Comparison of ENCODE assay signal across 23 cellular contexts in genomic region chr20:34072778-34073177, GRCh38. TPM values are rescaled to one million over a fixed set of nuclear protein-coding genes. Genes with fewer than 3 reads are reported as not detected.
DNase-seq lines count a peak whose midpoint lies in the region; ATAC-seq and TF ChIP-seq lines count a peak whose summit lies in the region.
"Had no signal": no experiment of that assay in that cellular context is flagged by ENCODE, and none has a peak within 500 bp of the region (broad histone marks: within the 10 kb centered on the region; RNA-seq: fewer than 3 reads in every experiment).

No MANE protein-coding gene starts in this region.

- H2AFZ ChIP-seq in PC-3 (ENCODE audit: low read length) = no peak overlapping the region
- H2AFZ ChIP-seq: GM23338 had no signal

- no peak overlapping the region for H3K27ac ChIP-seq in CD4-positive, CD25-positive, alpha-beta regulatory T cell (ENCODE audit: insufficient read depth, low read length, poor library complexity, severe bottlenecking)
- H3K27ac ChIP-seq in PC-3 (ENCODE audit: low read length) = no peak overlapping the region
- H3K27ac ChIP-seq: HL-60, SK-N-MC had no signal

- ATAC-seq in CD4-positive, CD25-positive, alpha-beta regulatory T cell (ENCODE audit: low read depth in 2 of 2) = no peak
- ATAC-seq in PC-3 (no peak), HG03460 (IDR thresholded peaks at IDR 0.05; ENCODE audit: unreplicated experiment) (no peak)
- ATAC-seq: GM23338, Right ventricle myocardium inferior had no signal

- H3K36me3 Mint-ChIP-seq in activated T-cell treated with anti-CD3 and anti-CD28 coated beads, Interleukin-2, amount 50 U/mL, for 24 hours (ENCODE audit: low read depth) = peaks cover 63% of the 10 kb centered on the region
- peaks cover 27% of the 10 kb centered on the region for H3K36me3 Mint-ChIP-seq in CD4-positive, CD25-positive, alpha-beta regulatory T cell
- peaks cover 28% of the 10 kb centered on the region for H3K36me3 Mint-ChIP-seq in endothelial cell (ENCODE audit: low read depth, unreplicated experiment)

- H3K9me2 ChIP-seq in PC-3 (replicated peaks; ENCODE audit: low read length) = no peaks in the 10 kb centered on the region

- CTCF ChIA-PET in PC-3 (lab: Charles Lee) = no interaction called here

- intact Hi-C loops in PC-3 (cut with micrococcal nuclease) = no loop called here

- H3K27me3 ChIP-seq in CD4-positive, CD25-positive, alpha-beta regulatory T cell (ENCODE audit: control insufficient read depth, insufficient read depth, low read length) = no peaks in the 10 kb centered on the region
- no peaks in the 10 kb centered on the region for H3K27me3 ChIP-seq in PC-3 (ENCODE audit: low read length)

- H3K9me3 Mint-ChIP-seq in activated T-cell treated with anti-CD3 and anti-CD28 coated beads, Interleukin-2, amount 50 U/mL, for 24 hours = no peaks in the 10 kb centered on the region
- no peaks in the 10 kb centered on the region for H3K9me3 Mint-ChIP-seq in CD4-positive, CD25-positive, alpha-beta regulatory T cell
- no peaks in the 10 kb centered on the region for H3K9me3 Mint-ChIP-seq in endothelial cell (ENCODE audit: unreplicated experiment)
- H3K9me3 Mint-ChIP-seq: GM23338 had no signal

- H3K4me3 Mint-ChIP-seq in activated T-cell treated with anti-CD3 and anti-CD28 coated beads, Interleukin-2, amount 50 U/mL, for 24 hours = no peak overlapping the region
- no peak overlapping the region for H3K4me3 Mint-ChIP-seq in CD4-positive, CD25-positive, alpha-beta regulatory T cell
- H3K4me3 Mint-ChIP-seq in endothelial cell (ENCODE audit: unreplicated experiment) = peak overlapping the region; percentile 53
- H3K4me3 Mint-ChIP-seq: B cell; CD4-positive, alpha-beta memory T cell; GM23338 had no signal

- H4K20me1 ChIP-seq in PC-3 (ENCODE audit: low read length) = peaks cover 18% of the 10 kb centered on the region; the same call in 1 of the 2 replicates

- H3K4me3 ChIP-seq in CD4-positive, CD25-positive, alpha-beta regulatory T cell (ENCODE audit: low read depth, low read length) = no peak overlapping the region
- H3K4me3 ChIP-seq in PC-3 (ENCODE audit: low read length) = no peak overlapping the region
- H3K4me3 ChIP-seq: GM23338, SK-N-MC had no signal

- peaks cover 13% of the 10 kb centered on the region; the same call in 1 of the 2 replicates for H3K79me2 ChIP-seq in PC-3 (ENCODE audit: low read length)

- no peak for DNase-seq in activated T-cell treated with anti-CD3 and anti-CD28 coated beads, Interleukin-2, amount 50 U/mL, for 24 hours
- DNase-seq in activated T-cell treated with anti-CD3 and anti-CD28 coated beads, Interleukin-2, amount 50 U/mL, for 48 hours = no peak
- no peak for DNase-seq in CD4-positive, CD25-positive, alpha-beta regulatory T cell
- DNase-seq in PC-3 (no peak), endothelial cell (ENCODE audit: low spot score) (no peak), SHP77 treated with DMSO at 0.1 percent for 48 hours (lab: John Stamatoyannopoulos, UW) (no peak)
- DNase-seq in stimulated activated CD4-positive, alpha-beta T cell treated with anti-CD3 and anti-CD28 coated beads, Interleukin-2, amount 100 ng/mL, for 48 hours = no peak
- DNase-seq: 8988T; CD4-positive, alpha-beta memory T cell; GF-D8; KBM-7; NCI-H1105 treated with DMSO at 0.1 percent for 48 hours; NCI-H187; NCI-H2107; NCI-H510A; NCI-H748 treated with DMSO at 0.1 percent for 48 hours; NK-92 treated with Interleukin-12 subunit alpha and Interleukin-12 subunit beta, amount 100 ng/mL, for 24 hours had no signal

- POLR2A ChIA-PET in PC-3 (lab: Charles Lee; ENCODE audit: unreplicated experiment) = no interaction called here

- no peaks in the 10 kb centered on the region for H3F3A ChIP-seq in PC-3 (ENCODE audit: low read length, unreplicated experiment)

- H3K9me3 ChIP-seq in CD4-positive, CD25-positive, alpha-beta regulatory T cell (ENCODE audit: control insufficient read depth in 2 of 2, low read length in 2 of 2) = no peaks in the 10 kb centered on the region
- no peaks in the 10 kb centered on the region for H3K9me3 ChIP-seq in PC-3 (ENCODE audit: low read length)

- no peaks in the 10 kb centered on the region for H3K27me3 Mint-ChIP-seq in activated T-cell treated with anti-CD3 and anti-CD28 coated beads, Interleukin-2, amount 50 U/mL, for 24 hours
- no peaks in the 10 kb centered on the region for H3K27me3 Mint-ChIP-seq in CD4-positive, CD25-positive, alpha-beta regulatory T cell
- H3K27me3 Mint-ChIP-seq in endothelial cell (ENCODE audit: unreplicated experiment) = no peaks in the 10 kb centered on the region
- H3K27me3 Mint-ChIP-seq: B cell; CD4-positive, alpha-beta memory T cell had no signal

- H3K4me2 ChIP-seq in PC-3 (ENCODE audit: low read length) = no peak overlapping the region
- H3K4me2 ChIP-seq: GM23338 had no signal

- TSS peak; percentile 3 for BruUV-seq in PC-3 (replicated peaks; lab: Mats Ljungman, UMichigan)

- H3K27ac Mint-ChIP-seq in activated T-cell treated with anti-CD3 and anti-CD28 coated beads, Interleukin-2, amount 50 U/mL, for 24 hours = peak overlapping the region; percentile 45
- H3K27ac Mint-ChIP-seq in CD4-positive, CD25-positive, alpha-beta regulatory T cell = peak overlapping the region; percentile 22 to 72 (median 28)
- H3K27ac Mint-ChIP-seq in endothelial cell (ENCODE audit: unreplicated experiment) = no peak overlapping the region
- H3K27ac Mint-ChIP-seq: B cell had no signal

- peaks cover 61% of the 10 kb centered on the region for H3K36me3 ChIP-seq in CD4-positive, CD25-positive, alpha-beta regulatory T cell (ENCODE audit: control insufficient read depth, insufficient read depth, low read length)
- H3K36me3 ChIP-seq in PC-3 (ENCODE audit: low read depth, low read length) = peaks cover 8% of the 10 kb centered on the region; the same call in 1 of the 2 replicates

- H3K9ac ChIP-seq in PC-3 (ENCODE audit: low read length) = no peak overlapping the region

- peaks cover 13% of the 10 kb centered on the region for H3K4me1 ChIP-seq in CD4-positive, CD25-positive, alpha-beta regulatory T cell (ENCODE audit: control insufficient read depth, insufficient read depth, low read length, poor library complexity, severe bottlenecking)
- H3K4me1 ChIP-seq in PC-3 (ENCODE audit: insufficient read depth, low read length) = peaks cover 9% of the 10 kb centered on the region

- TF ChIP-seq CTCF in PC-3 (conservative IDR thresholded peaks at IDR 0.05; ENCODE audit: low read depth, low read length) (no peak), endothelial cell (IDR thresholded peaks at IDR 0.05; ENCODE audit: unreplicated experiment) (no peak)

- H3K4me1 Mint-ChIP-seq in activated T-cell treated with anti-CD3 and anti-CD28 coated beads, Interleukin-2, amount 50 U/mL, for 24 hours (ENCODE audit: low read depth) = peaks cover 50% of the 10 kb centered on the region
- H3K4me1 Mint-ChIP-seq in CD4-positive, CD25-positive, alpha-beta regulatory T cell = peaks cover 13 to 40% (median 25%) of the 10 kb centered on the region in 4 donors
- H3K4me1 Mint-ChIP-seq in endothelial cell (ENCODE audit: unreplicated experiment) = no peaks in the 10 kb centered on the region

RNA-seq across cellular contexts. Expression of gene EIF2S2, which starts 39.3 kb away (rescaled TPM):
- total RNA-seq in CD4-positive, CD25-positive, alpha-beta regulatory T cell = 21.6 TPM
- 10 to 100 TPM; 21.1 to 29.0 (median 23.3) TPM for polyA plus RNA-seq in CD4-positive, CD25-positive, alpha-beta regulatory T cell
- total RNA-seq in PC-3 (2014; rRNA removed) = 75.4 and 83.4 TPM in 2 replicates
- total RNA-seq in endothelial cell (ENCODE audit: unreplicated experiment) = 107 TPM
